Comparison of ENCODE assay signal across 11 cellular contexts in genomic region chr19:39362682-39363657, GRCh38. TPM values are rescaled to one million over a fixed set of nuclear protein-coding genes. Genes with fewer than 3 reads are reported as not detected.
DNase-seq lines count a peak whose midpoint lies in the region; ATAC-seq, FAIRE-seq and TF ChIP-seq lines count a peak whose summit lies in the region.
"Had no signal": no experiment of that assay in that cellular context is flagged by ENCODE, and none has a peak within 500 bp of the region (broad histone marks: within the 10 kb centered on the region; RNA-seq: fewer than 3 reads in every experiment).

No MANE protein-coding gene starts in this region.

- dilution Hi-C loops in keratinocyte (cut with MboI; ENCODE audit: extremely low pct_ligation_motif_present, low sequenced_read_pairs) = no loop called here

- in situ Hi-C loops in HepG2 (cut with HindIII; ENCODE audit: extremely low pct_ligation_motif_present, low pct_unique_long_range_greater_than_20kb) = no loop called here

- TF ChIP-seq EP300 in HepG2 (IDR thresholded peaks at IDR 0.05; ENCODE audit: low read depth in 2 of 2, low read length in 2 of 2) = no peak
- no peak for TF ChIP-seq EP300 in HepG2 (CRISPR knock-in tag; IDR thresholded peaks at IDR 0.05; ENCODE audit: borderline replicate concordance)

- DNase-seq in HepG2 (ENCODE audit: low spot score) = no peak
- DNase-seq in keratinocyte (ENCODE audit: low read depth, low spot score) = no peak
- no peak for DNase-seq in stimulated activated naive CD4-positive, alpha-beta T cell (lab: John Stamatoyannopoulos, UW)
- DNase-seq in NCI-H524 (lab: John Stamatoyannopoulos, UW) = no peak
- DNase-seq: activated CD8-positive, alpha-beta T cell treated with anti-CD3 and anti-CD28 coated beads, Interleukin-2, amount 10 ng/mL, durations not matched to agents 7 days and 5 days; CD8-positive, alpha-beta T cell; MV-4-11; stimulated activated naive CD4-positive, alpha-beta T cell treated with Interleukin-2 at 50 U/mL for 16 hours had no signal

- TF ChIP-seq RAD21 in liver (IDR thresholded peaks at IDR 0.05) = peak in 1 of 2 donors; percentile 28
- TF ChIP-seq RAD21 in HepG2 (CRISPR knock-in tag; IDR thresholded peaks at IDR 0.05) = no peak

- H3K79me2 ChIP-seq in HepG2 (ENCODE audit: insufficient read depth, low read length) (no peaks in the 10 kb centered on the region), keratinocyte (ENCODE audit: control insufficient read depth, insufficient read depth, low read length) (no peaks in the 10 kb centered on the region)

- FAIRE-seq in HepG2 (lab: Jason Lieb, UNC) (no peak), keratinocyte (lab: Jason Lieb, UNC) (peak; percentile 64)
- FAIRE-seq: islet of Langerhans had no signal

- H3K27me3 ChIP-seq in liver (ENCODE audit: control insufficient read depth in 4 of 4, insufficient read depth in 4 of 4, low read length in 3 of 4) (no peaks in the 10 kb centered on the region), HepG2 (ENCODE audit: control insufficient read depth in 1 of 2, insufficient read depth in 2 of 2, low read length in 2 of 2) (no peaks in the 10 kb centered on the region), keratinocyte (ENCODE audit: control insufficient read depth, extremely low read depth, insufficient read depth, low read length) (no peaks in the 10 kb centered on the region)

- BruUV-seq in HepG2 (replicated peaks; lab: Mats Ljungman, UMichigan) = no TSS peak

- 53% methylated on average over 6 of the region's 6 CpGs for WGBS in liver
- 93% methylated on average over 5 of the region's 6 CpGs for WGBS in HepG2 (ENCODE audit: low lambda C conversion rate)

- no peak for TF ChIP-seq POLR2A in HepG2 (IDR thresholded peaks at IDR 0.05; ENCODE audit: insufficient read depth in 1 of 2, low read depth in 2 of 2, low read length in 2 of 2)

- CTCF ChIA-PET in HepG2 (lab: Yijun Ruan, JAX; ENCODE audit: low intra/inter-chr PET ratio, low total read pairs) = no interaction called here

- no peak for TF ChIP-seq CTCF in liver (IDR thresholded peaks at IDR 0.05; ENCODE audit: low read depth, low read length, missing input control)
- no peak for TF ChIP-seq CTCF in HepG2 (CRISPR knock-in tag; IDR thresholded peaks at IDR 0.05)
- TF ChIP-seq CTCF in keratinocyte (optimal IDR thresholded peaks at IDR 0.05 in 1 of 3, IDR thresholded peaks at IDR 0.05 in 1 of 3, conservative IDR thresholded peaks at IDR 0.05 in 1 of 3; ENCODE audit: extremely low read depth in 1 of 3, insufficient read depth in 2 of 3, low read length in 3 of 3) = no peak

- ATAC-seq in HepG2 = no peak
- no peak for ATAC-seq in HG03280 (IDR thresholded peaks at IDR 0.05; ENCODE audit: unreplicated experiment)
- ATAC-seq: activated CD8-positive, alpha-beta T cell treated with anti-CD3 and anti-CD28 coated beads, Interleukin-2, amount 10 ng/mL, durations not matched to agents 7 days and 5 days; CD8-positive, alpha-beta T cell had no signal

- POLR2A ChIA-PET in HepG2 (lab: Yijun Ruan, JAX) = interaction anchor here (0.9 kb wide), 1 partner anchor 21 kb away, joined by 4 read pairs; the partner anchor contains the start of gene SAMD4B

- H3K4me3 ChIP-seq in liver (ENCODE audit: low read depth in 1 of 3, low read length in 3 of 3) = no peak overlapping the region
- no peak overlapping the region for H3K4me3 ChIP-seq in HepG2 (replicated peaks in 1 of 3; ENCODE audit: insufficient read depth in 1 of 3, low read depth in 2 of 3, low read length in 3 of 3)
- no peak overlapping the region for H3K4me3 ChIP-seq in keratinocyte (ENCODE audit: control insufficient read depth in 2 of 3, extremely low read depth in 1 of 3, insufficient read depth in 2 of 3, low read depth in 1 of 3, low read length in 3 of 3)

- H3K4me1 ChIP-seq in liver (ENCODE audit: control insufficient read depth in 4 of 4, insufficient read depth in 4 of 4, low read length in 3 of 4) = peaks cover 7 to 19% (median 14%) of the 10 kb centered on the region in 4 donors
- no peaks in the 10 kb centered on the region for H3K4me1 ChIP-seq in HepG2 (ENCODE audit: insufficient read depth, low read length)
- H3K4me1 ChIP-seq in keratinocyte (ENCODE audit: control insufficient read depth, extremely low read depth, insufficient read depth, low read length) = peaks cover 23% of the 10 kb centered on the region

- H3K9me3 ChIP-seq in liver (ENCODE audit: control insufficient read depth in 4 of 4, low read length in 3 of 4) (no peaks in the 10 kb centered on the region), HepG2 (ENCODE audit: low read length) (no peaks in the 10 kb centered on the region), keratinocyte (ENCODE audit: control insufficient read depth, low read depth, low read length) (no peaks in the 10 kb centered on the region)

- intact Hi-C loops in HepG2 (cut with micrococcal nuclease; ENCODE audit: unreplicated experiment) = no loop called here

- H3K9me1 ChIP-seq in keratinocyte (ENCODE audit: control insufficient read depth, extremely low read depth, insufficient read depth, low read length) = peaks cover 3% of the 10 kb centered on the region

- H3K9ac ChIP-seq in liver (ENCODE audit: low read depth in 1 of 2, low read length in 2 of 2) (no peak overlapping the region), HepG2 (ENCODE audit: insufficient read depth, low read depth, low read length) (no peak overlapping the region), keratinocyte (ENCODE audit: control insufficient read depth, extremely low read depth, insufficient read depth, low read length) (peak overlapping the region; percentile 24)

- H3K36me3 ChIP-seq in liver (ENCODE audit: control insufficient read depth in 4 of 4, insufficient read depth in 3 of 4, low read depth in 1 of 4, low read length in 3 of 4) (peaks cover 0 to 28% (median 22%) of the 10 kb centered on the region in 4 donors), HepG2 (replicated peaks in 1 of 2; ENCODE audit: control insufficient read depth in 1 of 2, insufficient read depth in 2 of 2, low read length in 2 of 2) (peaks cover 16 to 59% of the 10 kb centered on the region in 2 experiments), keratinocyte (ENCODE audit: control insufficient read depth in 2 of 2, extremely low read depth in 1 of 2, insufficient read depth in 2 of 2, low read length in 2 of 2) (peaks cover 11 to 35% of the 10 kb centered on the region in 2 experiments)

- H2AFZ ChIP-seq in HepG2 (ENCODE audit: low read length) (no peak overlapping the region), keratinocyte (ENCODE audit: control insufficient read depth, low read length) (peak overlapping the region; percentile 2)

- H3K27ac ChIP-seq in liver (ENCODE audit: low read depth in 1 of 2, low read length in 2 of 2) (peak overlapping the region; percentile 7 to 29), HepG2 (ENCODE audit: extremely low read length, insufficient read depth, low read length) (no peak overlapping the region), keratinocyte (ENCODE audit: control insufficient read depth, insufficient read depth, low read length) (peak overlapping the region; percentile 57)

- H4K20me1 ChIP-seq in HepG2 (ENCODE audit: insufficient read depth, low read length) = no peaks in the 10 kb centered on the region
- H4K20me1 ChIP-seq in keratinocyte (ENCODE audit: control insufficient read depth, extremely low read depth, insufficient read depth, low read length) = no peaks in the 10 kb centered on the region

- H3K4me2 ChIP-seq in HepG2 (ENCODE audit: low read depth, low read length) (no peak overlapping the region), keratinocyte (ENCODE audit: control insufficient read depth, extremely low read depth, insufficient read depth, low read depth, low read length) (peak overlapping the region; percentile 46)

RNA-seq across cellular contexts. Expression of gene SAMD4B, which starts 20.7 kb away (rescaled TPM):
- total RNA-seq in liver (10 to 100 TPM; 22.5 to 38.4 TPM), HepG2 (2016; rRNA removed; fragmentation: Illumina TruSeq; extraction: Trizol) (26.0 and 29.1 TPM in 2 replicates)
- polyA plus RNA-seq in liver (10 to 100 TPM; 17.3 to 39.4 TPM), HepG2 (2011; rRNA removed) (31.8 and 37.7 TPM in 2 replicates), keratinocyte (20.9 to 40.5 TPM (median 28.1 TPM) in 3 replicates)
- total RNA-seq in HepG2 (2016; cell fraction: cytosol; rRNA removed; fragmentation: Illumina TruSeq; extraction: Trizol; ENCODE audit: low read depth) = 7.2 and 7.4 TPM in 2 replicates
- 25.8 and 26.5 TPM in 2 replicates for total RNA-seq in HepG2 (2016; cell fraction: insoluble cytoplasmic fraction; rRNA removed; fragmentation: Illumina TruSeq; extraction: Trizol)
- total RNA-seq in HepG2 (2016; cell fraction: membrane; rRNA removed; fragmentation: Illumina TruSeq; extraction: Trizol) = 26.3 and 30.4 TPM in 2 replicates
- total RNA-seq in HepG2 (2016; cell fraction: nucleus; rRNA removed; fragmentation: Illumina TruSeq; extraction: Trizol) = 21.5 and 28.0 TPM in 2 replicates
- polyA plus RNA-seq in HepG2 (2011; cell fraction: cytosol; rRNA removed) = 15.3 and 21.3 TPM in 2 replicates
- 70.1 and 82.6 TPM in 2 replicates for polyA plus RNA-seq in HepG2 (2011; cell fraction: nucleus; rRNA removed)
- 35.6 and 45.7 TPM in 2 replicates for polyA plus RNA-seq in HepG2 (2012)
- 7.6 and 8.0 TPM in 2 replicates for polyA plus RNA-seq in HepG2 (2016; cell fraction: cytosol; fragmentation: Illumina TruSeq; extraction: Trizol; ENCODE audit: low read depth)
- 33.5 and 49.3 TPM in 2 replicates for polyA plus RNA-seq in HepG2 (2016; cell fraction: insoluble cytoplasmic fraction; fragmentation: Illumina TruSeq; extraction: Trizol; ENCODE audit: low read depth)
- 31.4 and 33.2 TPM in 2 replicates for polyA plus RNA-seq in HepG2 (2016; cell fraction: membrane; fragmentation: Illumina TruSeq; extraction: Trizol; ENCODE audit: low read depth)
- polyA plus RNA-seq in HepG2 (2016; cell fraction: nucleus; fragmentation: Illumina TruSeq; extraction: Trizol; ENCODE audit: insufficient read depth, low read depth) = 81.0 and 81.2 TPM in 2 replicates
- 63.3 and 83.3 TPM in 2 replicates for polyA minus RNA-seq in HepG2 (2011; rRNA and poly(A)+ RNA removed; ENCODE audit: low replicate concordance)
- polyA minus RNA-seq in HepG2 (2011; cell fraction: cytosol; rRNA and poly(A)+ RNA removed) = 21.3 and 24.8 TPM in 2 replicates
- 25.0 and 25.6 TPM in 2 replicates for polyA minus RNA-seq in HepG2 (2011; cell fraction: nucleus; rRNA and poly(A)+ RNA removed)
- polyA plus RNA-seq in keratinocyte (2011; ENCODE audit: low read depth) = 25.8 TPM
- polyA plus RNA-seq in keratinocyte (2011; cell fraction: cytosol; rRNA removed) = 35.4 and 54.2 TPM in 2 replicates
- 69.6 and 120 TPM in 2 replicates for polyA plus RNA-seq in keratinocyte (2011; cell fraction: nucleus; rRNA removed)
- 62.8 and 74.0 TPM in 2 replicates for polyA plus RNA-seq in keratinocyte (2012; ENCODE audit: low replicate concordance)
- 49.3 to 187 TPM (median 51.5 TPM) in 3 replicates for polyA minus RNA-seq in keratinocyte
- 55.6 TPM for polyA minus RNA-seq in keratinocyte (2011; cell fraction: cytosol; rRNA and poly(A)+ RNA removed)
- polyA minus RNA-seq in keratinocyte (2011; cell fraction: nucleus; rRNA and poly(A)+ RNA removed) = 33.1 and 41.6 TPM in 2 replicates

RNA-seq across cellular contexts. Expression of gene GMFG, which starts 27.1 kb away (rescaled TPM):
- 10 to 100 TPM in 1 of 2 donors, 1 to 10 TPM in 1; 9.1 to 20.6 TPM for total RNA-seq in liver
- polyA plus RNA-seq in liver = 10 to 100 TPM; 19.1 to 24.2 TPM
- total RNA-seq in HepG2 (2016; rRNA removed; fragmentation: Illumina TruSeq; extraction: Trizol) = 1.1 TPM in 1 of 2 replicates, not detected in the other
- total RNA-seq in HepG2 (2016; cell fraction: cytosol; rRNA removed; fragmentation: Illumina TruSeq; extraction: Trizol; ENCODE audit: low read depth) = 0.88 TPM in 1 of 2 replicates, not detected in the other
- 0.35 and 1.1 TPM in 2 replicates for total RNA-seq in HepG2 (2016; cell fraction: insoluble cytoplasmic fraction; rRNA removed; fragmentation: Illumina TruSeq; extraction: Trizol)
- total RNA-seq in HepG2 (2016; cell fraction: membrane; rRNA removed; fragmentation: Illumina TruSeq; extraction: Trizol) = 0.46 TPM in 1 of 2 replicates, not detected in the other
- total RNA-seq in HepG2 (2016; cell fraction: nucleus; rRNA removed; fragmentation: Illumina TruSeq; extraction: Trizol) = not detected in 2 replicates
- polyA plus RNA-seq in HepG2 (2011; rRNA removed) = 7.5 and 7.9 TPM in 2 replicates
- polyA plus RNA-seq in HepG2 (2011; cell fraction: cytosol; rRNA removed) = 5.3 and 8.4 TPM in 2 replicates
- polyA plus RNA-seq in HepG2 (2011; cell fraction: nucleus; rRNA removed) = 2.2 and 3.1 TPM in 2 replicates
- 10.9 and 18.0 TPM in 2 replicates for polyA plus RNA-seq in HepG2 (2012)
- polyA plus RNA-seq in HepG2 (2016; cell fraction: cytosol; fragmentation: Illumina TruSeq; extraction: Trizol; ENCODE audit: low read depth) = 0.45 TPM in 1 of 2 replicates, not detected in the other
- polyA plus RNA-seq in HepG2 (2016; cell fraction: insoluble cytoplasmic fraction; fragmentation: Illumina TruSeq; extraction: Trizol; ENCODE audit: low read depth) = 1.1 TPM in 1 of 2 replicates, not detected in the other
- polyA plus RNA-seq in HepG2 (2016; cell fraction: membrane; fragmentation: Illumina TruSeq; extraction: Trizol; ENCODE audit: low read depth) = 0.42 TPM in 1 of 2 replicates, not detected in the other
- polyA plus RNA-seq in HepG2 (2016; cell fraction: nucleus; fragmentation: Illumina TruSeq; extraction: Trizol; ENCODE audit: insufficient read depth, low read depth) = not detected in 2 replicates
- polyA minus RNA-seq in HepG2 (2011; rRNA and poly(A)+ RNA removed; ENCODE audit: low replicate concordance) = 1.5 TPM in 1 of 2 replicates, not detected in the other
- not detected in 2 replicates for polyA minus RNA-seq in HepG2 (2011; cell fraction: cytosol; rRNA and poly(A)+ RNA removed)
- polyA minus RNA-seq in HepG2 (2011; cell fraction: nucleus; rRNA and poly(A)+ RNA removed) = not detected in 2 replicates
- polyA plus RNA-seq in keratinocyte = 0.14 TPM in 1 of 3 replicates, not detected in the others
- not detected for polyA plus RNA-seq in keratinocyte (2011; ENCODE audit: low read depth)
- not detected in 2 replicates for polyA plus RNA-seq in keratinocyte (2011; cell fraction: cytosol; rRNA removed)
- not detected in 2 replicates for polyA plus RNA-seq in keratinocyte (2011; cell fraction: nucleus; rRNA removed)
- 0.56 TPM in 1 of 2 replicates, not detected in the other for polyA plus RNA-seq in keratinocyte (2012; ENCODE audit: low replicate concordance)
- polyA minus RNA-seq in keratinocyte = 2.1 TPM in 1 of 3 replicates, not detected in the others
- not detected for polyA minus RNA-seq in keratinocyte (2011; cell fraction: cytosol; rRNA and poly(A)+ RNA removed)
- polyA minus RNA-seq in keratinocyte (2011; cell fraction: nucleus; rRNA and poly(A)+ RNA removed) = not detected in 2 replicates

RNA-seq across cellular contexts. Expression of gene PAF1, which starts 27.9 kb away (rescaled TPM):
- total RNA-seq in liver (10 to 100 TPM; 13.7 to 16.7 TPM), HepG2 (2016; rRNA removed; fragmentation: Illumina TruSeq; extraction: Trizol) (30.2 and 31.0 TPM in 2 replicates)
- polyA plus RNA-seq in liver (10 to 100 TPM; 21.2 to 29.4 TPM), HepG2 (2011; rRNA removed) (30.3 and 31.1 TPM in 2 replicates), keratinocyte (30.7 to 53.3 TPM (median 39.4 TPM) in 3 replicates)
- 4.3 and 4.6 TPM in 2 replicates for total RNA-seq in HepG2 (2016; cell fraction: cytosol; rRNA removed; fragmentation: Illumina TruSeq; extraction: Trizol; ENCODE audit: low read depth)
- 25.2 and 33.6 TPM in 2 replicates for total RNA-seq in HepG2 (2016; cell fraction: insoluble cytoplasmic fraction; rRNA removed; fragmentation: Illumina TruSeq; extraction: Trizol)
- total RNA-seq in HepG2 (2016; cell fraction: membrane; rRNA removed; fragmentation: Illumina TruSeq; extraction: Trizol) = 7.2 and 8.9 TPM in 2 replicates
- total RNA-seq in HepG2 (2016; cell fraction: nucleus; rRNA removed; fragmentation: Illumina TruSeq; extraction: Trizol) = 17.1 and 20.6 TPM in 2 replicates
- polyA plus RNA-seq in HepG2 (2011; cell fraction: cytosol; rRNA removed) = 23.2 and 28.5 TPM in 2 replicates
- polyA plus RNA-seq in HepG2 (2011; cell fraction: nucleus; rRNA removed) = 46.4 and 51.2 TPM in 2 replicates
- polyA plus RNA-seq in HepG2 (2012) = 31.0 and 32.0 TPM in 2 replicates
- 4.2 and 4.5 TPM in 2 replicates for polyA plus RNA-seq in HepG2 (2016; cell fraction: cytosol; fragmentation: Illumina TruSeq; extraction: Trizol; ENCODE audit: low read depth)
- polyA plus RNA-seq in HepG2 (2016; cell fraction: insoluble cytoplasmic fraction; fragmentation: Illumina TruSeq; extraction: Trizol; ENCODE audit: low read depth) = 45.7 and 53.2 TPM in 2 replicates
- polyA plus RNA-seq in HepG2 (2016; cell fraction: membrane; fragmentation: Illumina TruSeq; extraction: Trizol; ENCODE audit: low read depth) = 7.1 and 7.8 TPM in 2 replicates
- 51.5 and 52.7 TPM in 2 replicates for polyA plus RNA-seq in HepG2 (2016; cell fraction: nucleus; fragmentation: Illumina TruSeq; extraction: Trizol; ENCODE audit: insufficient read depth, low read depth)
- 32.5 and 51.4 TPM in 2 replicates for polyA minus RNA-seq in HepG2 (2011; rRNA and poly(A)+ RNA removed; ENCODE audit: low replicate concordance)
- polyA minus RNA-seq in HepG2 (2011; cell fraction: cytosol; rRNA and poly(A)+ RNA removed) = 17.1 and 19.9 TPM in 2 replicates
- 30.1 and 33.9 TPM in 2 replicates for polyA minus RNA-seq in HepG2 (2011; cell fraction: nucleus; rRNA and poly(A)+ RNA removed)
- polyA plus RNA-seq in keratinocyte (2011; ENCODE audit: low read depth) = 42.1 TPM
- 37.7 and 48.7 TPM in 2 replicates for polyA plus RNA-seq in keratinocyte (2011; cell fraction: cytosol; rRNA removed)
- 52.1 and 61.1 TPM in 2 replicates for polyA plus RNA-seq in keratinocyte (2011; cell fraction: nucleus; rRNA removed)
- 40.2 and 49.3 TPM in 2 replicates for polyA plus RNA-seq in keratinocyte (2012; ENCODE audit: low replicate concordance)
- polyA minus RNA-seq in keratinocyte = 19.4 to 34.4 TPM (median 29.8 TPM) in 3 replicates
- polyA minus RNA-seq in keratinocyte (2011; cell fraction: cytosol; rRNA and poly(A)+ RNA removed) = 32.2 TPM
- 21.0 and 24.5 TPM in 2 replicates for polyA minus RNA-seq in keratinocyte (2011; cell fraction: nucleus; rRNA and poly(A)+ RNA removed)

RNA-seq across cellular contexts. Expression of gene MED29, which starts 28.2 kb away (rescaled TPM):
- total RNA-seq in liver = 10 to 100 TPM; 11.0 to 13.8 TPM
- 10 to 100 TPM; 21.0 to 24.2 TPM for polyA plus RNA-seq in liver
- 14.0 and 18.1 TPM in 2 replicates for total RNA-seq in HepG2 (2016; rRNA removed; fragmentation: Illumina TruSeq; extraction: Trizol)
- 3.3 and 3.4 TPM in 2 replicates for total RNA-seq in HepG2 (2016; cell fraction: cytosol; rRNA removed; fragmentation: Illumina TruSeq; extraction: Trizol; ENCODE audit: low read depth)
- total RNA-seq in HepG2 (2016; cell fraction: insoluble cytoplasmic fraction; rRNA removed; fragmentation: Illumina TruSeq; extraction: Trizol) = 14.6 and 16.5 TPM in 2 replicates
- 8.2 and 8.3 TPM in 2 replicates for total RNA-seq in HepG2 (2016; cell fraction: membrane; rRNA removed; fragmentation: Illumina TruSeq; extraction: Trizol)
- total RNA-seq in HepG2 (2016; cell fraction: nucleus; rRNA removed; fragmentation: Illumina TruSeq; extraction: Trizol) = 6.8 and 6.9 TPM in 2 replicates
- polyA plus RNA-seq in HepG2 (2011; rRNA removed) = 19.7 and 23.7 TPM in 2 replicates
- polyA plus RNA-seq in HepG2 (2011; cell fraction: cytosol; rRNA removed) = 23.2 and 27.9 TPM in 2 replicates
- 16.6 and 20.4 TPM in 2 replicates for polyA plus RNA-seq in HepG2 (2011; cell fraction: nucleus; rRNA removed)
- polyA plus RNA-seq in HepG2 (2012) = 12.2 and 13.4 TPM in 2 replicates
- polyA plus RNA-seq in HepG2 (2016; cell fraction: cytosol; fragmentation: Illumina TruSeq; extraction: Trizol; ENCODE audit: low read depth) = 3.1 TPM in 2 replicates
- polyA plus RNA-seq in HepG2 (2016; cell fraction: insoluble cytoplasmic fraction; fragmentation: Illumina TruSeq; extraction: Trizol; ENCODE audit: low read depth) = 18.4 and 20.3 TPM in 2 replicates
- polyA plus RNA-seq in HepG2 (2016; cell fraction: membrane; fragmentation: Illumina TruSeq; extraction: Trizol; ENCODE audit: low read depth) = 6.3 and 7.9 TPM in 2 replicates
- polyA plus RNA-seq in HepG2 (2016; cell fraction: nucleus; fragmentation: Illumina TruSeq; extraction: Trizol; ENCODE audit: insufficient read depth, low read depth) = 14.1 and 15.8 TPM in 2 replicates
- polyA minus RNA-seq in HepG2 (2011; rRNA and poly(A)+ RNA removed; ENCODE audit: low replicate concordance) = 44.1 and 48.3 TPM in 2 replicates
- polyA minus RNA-seq in HepG2 (2011; cell fraction: cytosol; rRNA and poly(A)+ RNA removed) = 10.6 and 11.3 TPM in 2 replicates
- 10.1 and 13.1 TPM in 2 replicates for polyA minus RNA-seq in HepG2 (2011; cell fraction: nucleus; rRNA and poly(A)+ RNA removed)
- polyA plus RNA-seq in keratinocyte = 14.7 to 18.8 TPM (median 18.2 TPM) in 3 replicates
- 20.0 TPM for polyA plus RNA-seq in keratinocyte (2011; ENCODE audit: low read depth)
- 18.8 and 23.9 TPM in 2 replicates for polyA plus RNA-seq in keratinocyte (2011; cell fraction: cytosol; rRNA removed)
- 15.6 and 18.3 TPM in 2 replicates for polyA plus RNA-seq in keratinocyte (2011; cell fraction: nucleus; rRNA removed)
- polyA plus RNA-seq in keratinocyte (2012; ENCODE audit: low replicate concordance) = 9.2 and 15.5 TPM in 2 replicates
- polyA minus RNA-seq in keratinocyte = 18.8 to 47.0 TPM (median 20.1 TPM) in 3 replicates
- polyA minus RNA-seq in keratinocyte (2011; cell fraction: cytosol; rRNA and poly(A)+ RNA removed) = 17.8 TPM
- 6.0 and 8.5 TPM in 2 replicates for polyA minus RNA-seq in keratinocyte (2011; cell fraction: nucleus; rRNA and poly(A)+ RNA removed)

RNA-seq across cellular contexts. Expression of gene LRFN1, which starts 42.3 kb away (rescaled TPM):
- under 1 TPM; 0.75 to 0.98 TPM for total RNA-seq in liver
- polyA plus RNA-seq in liver = under 1 TPM; 0.11 to 0.55 TPM
- 0.04 TPM in 1 of 2 replicates, not detected in the other for total RNA-seq in HepG2 (2016; rRNA removed; fragmentation: Illumina TruSeq; extraction: Trizol)
- total RNA-seq in HepG2 (2016; cell fraction: cytosol; rRNA removed; fragmentation: Illumina TruSeq; extraction: Trizol; ENCODE audit: low read depth) = 0.09 TPM in 1 of 2 replicates, not detected in the other
- total RNA-seq in HepG2 (2016; cell fraction: insoluble cytoplasmic fraction; rRNA removed; fragmentation: Illumina TruSeq; extraction: Trizol) = 0.06 TPM in 1 of 2 replicates, not detected in the other
- total RNA-seq in HepG2 (2016; cell fraction: membrane; rRNA removed; fragmentation: Illumina TruSeq; extraction: Trizol) = 0.06 TPM in 1 of 2 replicates, not detected in the other
- 0.19 TPM in 1 of 2 replicates, not detected in the other for total RNA-seq in HepG2 (2016; cell fraction: nucleus; rRNA removed; fragmentation: Illumina TruSeq; extraction: Trizol)
- 0.07 TPM in 1 of 2 replicates, not detected in the other for polyA plus RNA-seq in HepG2 (2011; rRNA removed)
- 0.04 and 0.05 TPM in 2 replicates for polyA plus RNA-seq in HepG2 (2011; cell fraction: cytosol; rRNA removed)
- 0.16 and 0.17 TPM in 2 replicates for polyA plus RNA-seq in HepG2 (2011; cell fraction: nucleus; rRNA removed)
- polyA plus RNA-seq in HepG2 (2012) = 0.36 and 0.39 TPM in 2 replicates
- 0.06 TPM in 1 of 2 replicates, not detected in the other for polyA plus RNA-seq in HepG2 (2016; cell fraction: cytosol; fragmentation: Illumina TruSeq; extraction: Trizol; ENCODE audit: low read depth)
- 0.13 and 0.19 TPM in 2 replicates for polyA plus RNA-seq in HepG2 (2016; cell fraction: insoluble cytoplasmic fraction; fragmentation: Illumina TruSeq; extraction: Trizol; ENCODE audit: low read depth)
- polyA plus RNA-seq in HepG2 (2016; cell fraction: membrane; fragmentation: Illumina TruSeq; extraction: Trizol; ENCODE audit: low read depth) = 0.09 and 0.15 TPM in 2 replicates
- 0.15 and 0.52 TPM in 2 replicates for polyA plus RNA-seq in HepG2 (2016; cell fraction: nucleus; fragmentation: Illumina TruSeq; extraction: Trizol; ENCODE audit: insufficient read depth, low read depth)
- 0.10 TPM in 1 of 2 replicates, not detected in the other for polyA minus RNA-seq in HepG2 (2011; rRNA and poly(A)+ RNA removed; ENCODE audit: low replicate concordance)
- not detected in 2 replicates for polyA minus RNA-seq in HepG2 (2011; cell fraction: cytosol; rRNA and poly(A)+ RNA removed)
- polyA minus RNA-seq in HepG2 (2011; cell fraction: nucleus; rRNA and poly(A)+ RNA removed) = 0.25 TPM in 1 of 2 replicates, not detected in the other
- 0.04 to 0.16 TPM (median 0.04 TPM) in 3 replicates for polyA plus RNA-seq in keratinocyte
- polyA plus RNA-seq in keratinocyte (2011; ENCODE audit: low read depth) = not detected
- 0.05 and 0.16 TPM in 2 replicates for polyA plus RNA-seq in keratinocyte (2011; cell fraction: cytosol; rRNA removed)
- 0.31 and 0.43 TPM in 2 replicates for polyA plus RNA-seq in keratinocyte (2011; cell fraction: nucleus; rRNA removed)
- 0.07 and 0.31 TPM in 2 replicates for polyA plus RNA-seq in keratinocyte (2012; ENCODE audit: low replicate concordance)
- polyA minus RNA-seq in keratinocyte = 0.06 to 0.46 TPM (median 0.07 TPM) in 3 replicates
- 0.77 TPM for polyA minus RNA-seq in keratinocyte (2011; cell fraction: cytosol; rRNA and poly(A)+ RNA removed)
- polyA minus RNA-seq in keratinocyte (2011; cell fraction: nucleus; rRNA and poly(A)+ RNA removed) = 0.23 and 0.63 TPM in 2 replicates
